18 cellular contexts compared by ENCODE assay signal in genomic region chr3:122395582-122395981, GRCh38. TPM values are rescaled to one million over a fixed set of nuclear protein-coding genes. Genes with fewer than 3 reads are reported as not detected.
DNase-seq lines count a peak whose midpoint lies in the region; ATAC-seq and TF ChIP-seq lines count a peak whose summit lies in the region.
"Had no signal": no experiment of that assay in that cellular context is flagged by ENCODE, and none has a peak within 500 bp of the region (broad histone marks: within the 10 kb centered on the region; RNA-seq: fewer than 3 reads in every experiment).

No MANE protein-coding gene starts in this region.

- H3K4me3 ChIP-seq in A673 (ENCODE audit: low read depth, low read length, poor library complexity, severe bottlenecking), result no peak overlapping the region
- H3K4me3 ChIP-seq in GM23248, result no peak overlapping the region
- no peak overlapping the region for H3K4me3 ChIP-seq in fibroblast of mammary gland (ENCODE audit: control insufficient read depth, low read depth, low read length)

- H3K27me3 ChIP-seq in A673 (replicated peaks; ENCODE audit: insufficient read depth, low read depth, low read length, poor library complexity), result no peaks in the 10 kb centered on the region
- no peaks in the 10 kb centered on the region for H3K27me3 ChIP-seq in GM23248 (replicated peaks; ENCODE audit: insufficient read depth)

- H3F3A ChIP-seq in GM23248 (ENCODE audit: insufficient read depth), result peaks cover 11% of the 10 kb centered on the region

- H3K4me3 Mint-ChIP-seq in activated T-helper 2 cell treated with anti-CD3 and anti-CD28 coated beads, Interferon-gamma antibody, Interleukin-2, Interleukin-4, amounts not matched to agents 10 μg/mL and 5 μg/mL and 100 μg/mL, durations not matched to agents 14 hours and 24 hours and 36 hours (ENCODE audit: low read depth), result no peak overlapping the region
- no peak overlapping the region for H3K4me3 Mint-ChIP-seq in mesothelial cell of epicardium
- H3K4me3 Mint-ChIP-seq: CD4-positive, alpha-beta memory T cell; H9 had no signal

- no peaks in the 10 kb centered on the region for H3K36me3 ChIP-seq in A673 (ENCODE audit: insufficient read depth, low read length, poor library complexity, severe bottlenecking)
- no peaks in the 10 kb centered on the region for H3K36me3 ChIP-seq in GM23248 (ENCODE audit: low read depth)

- H3K9me3 ChIP-seq in A673 (ENCODE audit: low read depth, low read length, poor library complexity, severe bottlenecking), result no peaks in the 10 kb centered on the region
- H3K9me3 ChIP-seq in GM23248 (ENCODE audit: low read depth), result no peaks in the 10 kb centered on the region

- intact Hi-C loops in A673 (cut with micrococcal nuclease; ENCODE audit: unreplicated experiment), result loop anchor here (10.0 kb wide), 1 partner anchor 869 kb away; no protein-coding TSS in a partner anchor
- intact Hi-C loops in activated T-helper 2 cell treated with anti-CD3 and anti-CD28 coated beads, Interferon-gamma antibody, Interleukin-2, Interleukin-4, amounts not matched to agents 10 μg/mL and 5 μg/mL and 100 μg/mL, durations not matched to agents 14 hours and 24 hours and 36 hours (cut with micrococcal nuclease), result loop anchor here (10.0 kb wide), 1 partner anchor 139 kb away; no protein-coding TSS in a partner anchor

- in situ Hi-C loops in GM23248 (cut with MboI), result no loop called here

- peaks cover 38% of the 10 kb centered on the region for H3K4me1 ChIP-seq in A673 (ENCODE audit: insufficient read depth, low read length, poor library complexity, severe bottlenecking)
- H3K4me1 ChIP-seq in GM23248 (ENCODE audit: insufficient read depth), result peaks cover 13% of the 10 kb centered on the region; the same call in 1 of the 2 replicates

- CTCF ChIA-PET in A673 (lab: Charles Lee), result interaction anchor here (1.0 kb wide), 1 partner anchor 12 kb away, joined by 4 read pairs; the partner anchor contains the start of gene FAM162A

- H3K9ac ChIP-seq in GM23248, result no peak overlapping the region

- H3K79me2 ChIP-seq in GM23248 (ENCODE audit: insufficient read depth), result peaks cover 26% of the 10 kb centered on the region

- no peaks in the 10 kb centered on the region for H3K27me3 Mint-ChIP-seq in activated T-helper 2 cell treated with anti-CD3 and anti-CD28 coated beads, Interferon-gamma antibody, Interleukin-2, Interleukin-4, amounts not matched to agents 10 μg/mL and 5 μg/mL and 100 μg/mL, durations not matched to agents 14 hours and 24 hours and 36 hours (ENCODE audit: low read depth)
- H3K27me3 Mint-ChIP-seq in mesothelial cell of epicardium (ENCODE audit: low read depth), result no peaks in the 10 kb centered on the region
- H3K27me3 Mint-ChIP-seq: CD4-positive, alpha-beta memory T cell had no signal

- TF ChIP-seq CTCF in A673 (conservative IDR thresholded peaks at IDR 0.05; ENCODE audit: low read depth, low read length) (no peak), fibroblast of mammary gland (conservative IDR thresholded peaks at IDR 0.05; ENCODE audit: control insufficient read depth, insufficient read depth, low read depth, low read length) (no peak), mesothelial cell of epicardium (IDR thresholded peaks at IDR 0.05; ENCODE audit: unreplicated experiment) (no peak)

- POLR2A ChIA-PET in A673 (lab: Charles Lee; ENCODE audit: low non-redundant PET), result no interaction called here

- no peaks in the 10 kb centered on the region for H3K9me3 Mint-ChIP-seq in activated T-helper 2 cell treated with anti-CD3 and anti-CD28 coated beads, Interferon-gamma antibody, Interleukin-2, Interleukin-4, amounts not matched to agents 10 μg/mL and 5 μg/mL and 100 μg/mL, durations not matched to agents 14 hours and 24 hours and 36 hours
- H3K9me3 Mint-ChIP-seq in mesothelial cell of epicardium, result no peaks in the 10 kb centered on the region
- H3K9me3 Mint-ChIP-seq: CD4-positive, alpha-beta memory T cell; H9 had no signal

- H3K36me3 Mint-ChIP-seq in activated T-helper 2 cell treated with anti-CD3 and anti-CD28 coated beads, Interferon-gamma antibody, Interleukin-2, Interleukin-4, amounts not matched to agents 10 μg/mL and 5 μg/mL and 100 μg/mL, durations not matched to agents 14 hours and 24 hours and 36 hours (ENCODE audit: low read depth), result peaks cover 46% of the 10 kb centered on the region
- no peaks in the 10 kb centered on the region for H3K36me3 Mint-ChIP-seq in mesothelial cell of epicardium

- H2AFZ ChIP-seq in GM23248, result no peak overlapping the region

- peaks cover 49% of the 10 kb centered on the region for H3K4me1 Mint-ChIP-seq in activated T-helper 2 cell treated with anti-CD3 and anti-CD28 coated beads, Interferon-gamma antibody, Interleukin-2, Interleukin-4, amounts not matched to agents 10 μg/mL and 5 μg/mL and 100 μg/mL, durations not matched to agents 14 hours and 24 hours and 36 hours (ENCODE audit: low read depth)
- peaks cover 23% of the 10 kb centered on the region for H3K4me1 Mint-ChIP-seq in mesothelial cell of epicardium

- no peaks in the 10 kb centered on the region for H4K20me1 ChIP-seq in GM23248 (ENCODE audit: insufficient read depth)

- H3K9me2 ChIP-seq in GM23248 (ENCODE audit: insufficient read depth), result no peaks in the 10 kb centered on the region

- H3K4me2 ChIP-seq in GM23248 (ENCODE audit: unreplicated experiment), result no peak overlapping the region

- peak overlapping the region; percentile 61 for H3K27ac Mint-ChIP-seq in activated T-helper 2 cell treated with anti-CD3 and anti-CD28 coated beads, Interferon-gamma antibody, Interleukin-2, Interleukin-4, amounts not matched to agents 10 μg/mL and 5 μg/mL and 100 μg/mL, durations not matched to agents 14 hours and 24 hours and 36 hours
- no peak overlapping the region for H3K27ac Mint-ChIP-seq in mesothelial cell of epicardium
- H3K27ac Mint-ChIP-seq: CD4-positive, alpha-beta memory T cell had no signal

- no peak for ATAC-seq in HG03439 (IDR thresholded peaks at IDR 0.05; ENCODE audit: unreplicated experiment)

- no TSS peak for BruUV-seq in A673 (replicated peaks; lab: Mats Ljungman, UMichigan)

- H3K27ac ChIP-seq in A673 (ENCODE audit: low read depth, low read length, poor library complexity, severe bottlenecking) (peak overlapping the region; percentile 49), GM23248 (no peak overlapping the region)

- peak; percentile 65 for DNase-seq in A673 (ENCODE audit: low spot score)
- DNase-seq in GM23248, result peak; percentile 35
- DNase-seq in activated T-helper 2 cell treated with anti-CD3 and anti-CD28 coated beads, Interferon-gamma antibody, Interleukin-2, Interleukin-4, amounts not matched to agents 10 μg/mL and 5 μg/mL and 100 μg/mL, durations not matched to agents 14 hours and 24 hours and 36 hours (ENCODE audit: low spot score), result no peak
- DNase-seq in fibroblast of mammary gland (ENCODE audit: low read depth), result peak; percentile 27
- no peak for DNase-seq in NCI-H2196 treated with DMSO at 0.1 percent for 48 hours (lab: John Stamatoyannopoulos, UW; ENCODE audit: unreplicated experiment)
- DNase-seq in mesothelial cell of epicardium (ENCODE audit: low spot score in 2 of 2, unreplicated experiment in 2 of 2), result no peak
- DNase-seq: Calu3; CD4-positive, alpha-beta memory T cell; H9; Kasumi-1; MM.1S; NCI-H1436; NCI-H226; NCI-H526; OCI-M1; RPMI8226; SIG-M5 had no signal

- WGBS in GM23248 (ENCODE audit: low coverage in 1 of 2, low lambda C conversion rate in 2 of 2, missing lambda C conversion rate in 2 of 2), 2 experiments, result 26 to 37% methylated on average over 3 of the region's 3 CpGs

RNA-seq across cellular contexts. Expression of gene FAM162A, which starts 11.6 kb away (rescaled TPM):
- total RNA-seq in A673 (2021) (54.7 and 58.1 TPM in 2 replicates), mesothelial cell of epicardium (50.8 to 52.8 TPM (median 51.2 TPM) in 3 replicates)
- 8.0 and 25.2 TPM in 2 replicates for total RNA-seq in GM23248 (2014; rRNA removed; shearing (Covaris generic))
- polyA plus RNA-seq in GM23248 (2016; fragmentation: Nextera tagmentation; extraction: Ambion mirVana), result 101 TPM in 2 replicates
- total RNA-seq in activated T-helper 2 cell treated with anti-CD3 and anti-CD28 coated beads, Interferon-gamma antibody, Interleukin-2, Interleukin-4, amounts not matched to agents 10 μg/mL and 5 μg/mL and 100 μg/mL, durations not matched to agents 14 hours and 24 hours and 36 hours, result 82.2 and 85.8 TPM in 2 replicates

RNA-seq across cellular contexts. Expression of gene MIX23, which starts 12.6 kb away (rescaled TPM):
- total RNA-seq in A673 (2021) (74.3 and 75.3 TPM in 2 replicates), mesothelial cell of epicardium (28.6 to 34.0 TPM (median 29.8 TPM) in 3 replicates)
- total RNA-seq in GM23248 (2014; rRNA removed; shearing (Covaris generic)), result 12.3 and 33.1 TPM in 2 replicates
- polyA plus RNA-seq in GM23248 (2016; fragmentation: Nextera tagmentation; extraction: Ambion mirVana), result 22.1 and 22.7 TPM in 2 replicates
- 105 and 110 TPM in 2 replicates for total RNA-seq in activated T-helper 2 cell treated with anti-CD3 and anti-CD28 coated beads, Interferon-gamma antibody, Interleukin-2, Interleukin-4, amounts not matched to agents 10 μg/mL and 5 μg/mL and 100 μg/mL, durations not matched to agents 14 hours and 24 hours and 36 hours

RNA-seq across cellular contexts. Expression of gene WDR5B, which starts 20.3 kb away (rescaled TPM):
- total RNA-seq in A673 (2021), result 4.6 and 5.4 TPM in 2 replicates
- total RNA-seq in GM23248 (2014; rRNA removed; shearing (Covaris generic)), result 5.4 and 5.6 TPM in 2 replicates
- polyA plus RNA-seq in GM23248 (2016; fragmentation: Nextera tagmentation; extraction: Ambion mirVana), result 3.7 TPM in 2 replicates
- total RNA-seq in activated T-helper 2 cell treated with anti-CD3 and anti-CD28 coated beads, Interferon-gamma antibody, Interleukin-2, Interleukin-4, amounts not matched to agents 10 μg/mL and 5 μg/mL and 100 μg/mL, durations not matched to agents 14 hours and 24 hours and 36 hours, result 4.9 and 5.5 TPM in 2 replicates
- total RNA-seq in mesothelial cell of epicardium, result 5.7 to 6.2 TPM (median 6.1 TPM) in 3 replicates

Comparison
In these comparisons a context has a peak if more than half of its experiments do, and no peak if none do; other contexts are left out.
1. DNase-seq: peak in A673 (single experiment), GM23248 (single experiment) and fibroblast of mammary gland (single experiment); none in activated T-helper 2 cell treated with anti-CD3 and anti-CD28 coated beads, Interferon-gamma antibody, Interleukin-2, Interleukin-4, amounts not matched to agents 10 μg/mL and 5 μg/mL and 100 μg/mL, durations not matched to agents 14 hours and 24 hours and 36 hours (single experiment), NCI-H2196 treated with DMSO at 0.1 percent for 48 hours (single experiment) and mesothelial cell of epicardium (0 of 2).